In genomic region chr18:58362829-58363231, GRCh38 we compare ENCODE assay signal across 9 cellular contexts.
DNase-seq lines count a peak whose midpoint lies in the region; ATAC-seq and TF ChIP-seq lines count a peak whose summit lies in the region.
"Had no signal": no experiment of that assay in that cellular context is flagged by ENCODE, and none has a peak within 500 bp of the region (broad histone marks: within the 10 kb centered on the region; RNA-seq: fewer than 3 reads in every experiment).

No MANE protein-coding gene starts in this region.

- TF ChIP-seq POLR2A in right lobe of liver (IDR thresholded peaks at IDR 0.05) (no peak), transverse colon (IDR thresholded peaks at IDR 0.05) (no peak)

- TF ChIP-seq CTCF in LNCaP clone FGC (IDR thresholded peaks at IDR 0.05; ENCODE audit: control insufficient read depth, extremely low read depth, insufficient read depth) (no peak), MCF 10A (IDR thresholded peaks at IDR 0.05; ENCODE audit: unreplicated experiment) (no peak), right lobe of liver (IDR thresholded peaks at IDR 0.05) (no peak), transverse colon (IDR thresholded peaks at IDR 0.05) (no peak), MM.1S (IDR thresholded peaks at IDR 0.05; ENCODE audit: low read length) (no peak)

- no peak overlapping the region for H3K4me3 ChIP-seq in LNCaP clone FGC (ENCODE audit: low read depth, low read length)
- H3K4me3 ChIP-seq in right lobe of liver: no peak overlapping the region
- H3K4me3 ChIP-seq in transverse colon: no peak overlapping the region
- H3K4me3 ChIP-seq in MM.1S (ENCODE audit: low read length): no peak overlapping the region

- peak; percentile 65 to 85 (median 79) for ATAC-seq in right lobe of liver
- no peak for ATAC-seq in T-cell (replicated peaks in 1 of 4)
- ATAC-seq: natural killer cell treated with Interleukin-12 subunit alpha and Interleukin-12 subunit beta and Interleukin-15 and Interleukin-18, amount 100 ng/mL, for 72 hours had no signal

- no peak overlapping the region for H2AFZ ChIP-seq in MM.1S (ENCODE audit: low read length)

- WGBS in right lobe of liver (ENCODE audit: insufficient coverage, low coverage, low lambda C conversion rate, missing lambda C conversion rate): 9% methylated on average over 2 of the region's 2 CpGs
- WGBS in transverse colon (ENCODE audit: low coverage in 1 of 2), 2 donors: 55 to 66% methylated on average over 2 of the region's 2 CpGs

- H3K27me3 Mint-ChIP-seq in MCF 10A (ENCODE audit: insufficient read depth, unreplicated experiment): no peaks in the 10 kb centered on the region
- H3K27me3 Mint-ChIP-seq in T-cell: no peaks in the 10 kb centered on the region
- H3K27me3 Mint-ChIP-seq: activated naive CD4-positive, alpha-beta T cell treated with anti-CD3 and anti-CD28 coated beads, Interleukin-2, amount 50 U/mL, for 24 hours; natural killer cell treated with Interleukin-12 subunit alpha and Interleukin-12 subunit beta and Interleukin-15 and Interleukin-18, amount 100 ng/mL, for 72 hours had no signal

- no peak overlapping the region for H3K4me2 ChIP-seq in MM.1S (ENCODE audit: low read depth, low read length)

- H3K27me3 ChIP-seq in right lobe of liver (no peaks in the 10 kb centered on the region), transverse colon (no peaks in the 10 kb centered on the region), MM.1S (replicated peaks; ENCODE audit: insufficient read depth, low read length) (no peaks in the 10 kb centered on the region)

- intact Hi-C loops in MCF 10A (cut with micrococcal nuclease) (no loop called here), right lobe of liver (cut with DNase I) (no loop called here), transverse colon (cut with DNase I; ENCODE audit: low total_unique reads) (no loop called here)

- CTCF ChIA-PET in MCF 10A (lab: Yijun Ruan, JAX): interaction anchor here (1.1 kb wide), 1 partner anchor 14 kb away, joined by 4 read pairs; no protein-coding TSS in a partner anchor
- CTCF ChIA-PET in T-cell (lab: Charles Lee): no interaction called here

- H3K9me3 ChIP-seq in right lobe of liver: no peaks in the 10 kb centered on the region
- no peaks in the 10 kb centered on the region for H3K9me3 ChIP-seq in transverse colon
- no peaks in the 10 kb centered on the region for H3K9me3 ChIP-seq in MM.1S (replicated peaks; ENCODE audit: insufficient read depth, low read length)

- no peak overlapping the region for H3K9ac ChIP-seq in MM.1S (ENCODE audit: low read length)

- H4K20me1 ChIP-seq in MM.1S (ENCODE audit: insufficient read depth, low read length): no peaks in the 10 kb centered on the region

- no peaks in the 10 kb centered on the region for H3K36me3 ChIP-seq in right lobe of liver
- H3K36me3 ChIP-seq in transverse colon: peaks cover 0 to 21% (median 7%) of the 10 kb centered on the region in 4 donors
- H3K36me3 ChIP-seq in MM.1S (replicated peaks; ENCODE audit: insufficient read depth, low read length): no peaks in the 10 kb centered on the region

- peaks cover 4 to 27% (median 11%) of the 10 kb centered on the region in 4 donors for H3K4me1 ChIP-seq in right lobe of liver
- H3K4me1 ChIP-seq in transverse colon: no peaks in the 10 kb centered on the region
- H3K4me1 ChIP-seq in MM.1S (ENCODE audit: low read length): no peaks in the 10 kb centered on the region

- POLR2A ChIA-PET in MCF 10A (lab: Yijun Ruan, JAX): no interaction called here
- POLR2A ChIA-PET in T-cell (lab: Charles Lee): no interaction called here

- no peaks in the 10 kb centered on the region for H3K9me2 ChIP-seq in MM.1S (replicated peaks; ENCODE audit: insufficient read depth, low read length)

- H3K27ac ChIP-seq in right lobe of liver (peak overlapping the region; percentile 73 to 91 (median 86)), transverse colon (peak overlapping the region; percentile 61 to 68 (median 65)), MM.1S (ENCODE audit: low read length) (no peak overlapping the region)

- H3K9me3 Mint-ChIP-seq in MCF 10A (ENCODE audit: unreplicated experiment) (no peaks in the 10 kb centered on the region), T-cell (no peaks in the 10 kb centered on the region)
- H3K9me3 Mint-ChIP-seq: activated naive CD4-positive, alpha-beta T cell treated with anti-CD3 and anti-CD28 coated beads, Interleukin-2, amount 50 U/mL, for 24 hours; natural killer cell treated with Interleukin-12 subunit alpha and Interleukin-12 subunit beta and Interleukin-15 and Interleukin-18, amount 100 ng/mL, for 72 hours had no signal

- DNase-seq in LNCaP clone FGC (ENCODE audit: low read depth) (peak; percentile 58), MCF 10A (ENCODE audit: unreplicated experiment) (no peak), right lobe of liver (no peak), transverse colon (no peak), SHP77 treated with DMSO at 0.1 percent for 48 hours (lab: John Stamatoyannopoulos, UW) (no peak), MM.1S (no peak), T-cell (no peak)

- H3K36me3 Mint-ChIP-seq in MCF 10A (ENCODE audit: insufficient read depth, unreplicated experiment) (peaks cover 59% of the 10 kb centered on the region), T-cell (peaks cover 3% of the 10 kb centered on the region)
- H3K36me3 Mint-ChIP-seq: natural killer cell treated with Interleukin-12 subunit alpha and Interleukin-12 subunit beta and Interleukin-15 and Interleukin-18, amount 100 ng/mL, for 72 hours had no signal

- H3K4me3 Mint-ChIP-seq in MCF 10A (ENCODE audit: unreplicated experiment) (no peak overlapping the region), T-cell (no peak overlapping the region)
- H3K4me3 Mint-ChIP-seq: activated naive CD4-positive, alpha-beta T cell treated with anti-CD3 and anti-CD28 coated beads, Interleukin-2, amount 50 U/mL, for 24 hours; natural killer cell treated with Interleukin-12 subunit alpha and Interleukin-12 subunit beta and Interleukin-15 and Interleukin-18, amount 100 ng/mL, for 72 hours had no signal

- H3K4me1 Mint-ChIP-seq in MCF 10A (ENCODE audit: insufficient read depth, unreplicated experiment) (peaks cover 46% of the 10 kb centered on the region), T-cell (peaks cover 0 to 5% (median 0%) of the 10 kb centered on the region in 3 donors)
- H3K4me1 Mint-ChIP-seq: activated naive CD4-positive, alpha-beta T cell treated with anti-CD3 and anti-CD28 coated beads, Interleukin-2, amount 50 U/mL, for 24 hours had no signal

- H3K79me2 ChIP-seq in MM.1S (ENCODE audit: low read length): no peaks in the 10 kb centered on the region

- peak overlapping the region; percentile 97 for H3K27ac Mint-ChIP-seq in MCF 10A (ENCODE audit: low read depth, unreplicated experiment)
- H3K27ac Mint-ChIP-seq in T-cell: no peak overlapping the region
- H3K27ac Mint-ChIP-seq: activated naive CD4-positive, alpha-beta T cell treated with anti-CD3 and anti-CD28 coated beads, Interleukin-2, amount 50 U/mL, for 24 hours; natural killer cell treated with Interleukin-12 subunit alpha and Interleukin-12 subunit beta and Interleukin-15 and Interleukin-18, amount 100 ng/mL, for 72 hours had no signal

- no peak for TF ChIP-seq EP300 in transverse colon (IDR thresholded peaks at IDR 0.05; ENCODE audit: low read depth)

- no peaks in the 10 kb centered on the region for H3F3A ChIP-seq in MM.1S (ENCODE audit: insufficient read depth, low read length)

- in situ Hi-C loops in transverse colon (cut with MboI; ENCODE audit: low pct_ligation_motif_present in 1 of 4, low pct_unique_long_range_greater_than_20kb in 1 of 4, low sequenced_read_pairs in 3 of 4): no loop called here

- BruUV-seq in MCF 10A (replicated peaks; lab: Mats Ljungman, UMichigan): no TSS peak

Comparison
In these comparisons a context has a peak if more than half of its experiments do, and no peak if none do; other contexts are left out.
1. ATAC-seq: peak in right lobe of liver (4 of 4); none in T-cell (0 of 4).